ENCODE assay signal across 8 cellular contexts in genomic region chr9:97632992-97633858, GRCh38. TPM values are rescaled to one million over a fixed set of nuclear protein-coding genes. Genes with fewer than 3 reads are reported as not detected.
A peak's percentile ranks its signal among the peaks of the same experiment; 100 is the strongest.
DNase-seq lines count a peak whose midpoint lies in the region; ATAC-seq and TF ChIP-seq lines count a peak whose summit lies in the region.

A gene with protein sequence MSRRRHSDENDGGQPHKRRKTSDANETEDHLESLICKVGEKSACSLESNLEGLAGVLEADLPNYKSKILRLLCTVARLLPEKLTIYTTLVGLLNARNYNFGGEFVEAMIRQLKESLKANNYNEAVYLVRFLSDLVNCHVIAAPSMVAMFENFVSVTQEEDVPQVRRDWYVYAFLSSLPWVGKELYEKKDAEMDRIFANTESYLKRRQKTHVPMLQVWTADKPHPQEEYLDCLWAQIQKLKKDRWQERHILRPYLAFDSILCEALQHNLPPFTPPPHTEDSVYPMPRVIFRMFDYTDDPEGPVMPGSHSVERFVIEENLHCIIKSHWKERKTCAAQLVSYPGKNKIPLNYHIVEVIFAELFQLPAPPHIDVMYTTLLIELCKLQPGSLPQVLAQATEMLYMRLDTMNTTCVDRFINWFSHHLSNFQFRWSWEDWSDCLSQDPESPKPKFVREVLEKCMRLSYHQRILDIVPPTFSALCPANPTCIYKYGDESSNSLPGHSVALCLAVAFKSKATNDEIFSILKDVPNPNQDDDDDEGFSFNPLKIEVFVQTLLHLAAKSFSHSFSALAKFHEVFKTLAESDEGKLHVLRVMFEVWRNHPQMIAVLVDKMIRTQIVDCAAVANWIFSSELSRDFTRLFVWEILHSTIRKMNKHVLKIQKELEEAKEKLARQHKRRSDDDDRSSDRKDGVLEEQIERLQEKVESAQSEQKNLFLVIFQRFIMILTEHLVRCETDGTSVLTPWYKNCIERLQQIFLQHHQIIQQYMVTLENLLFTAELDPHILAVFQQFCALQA (plus strand): TSS chr9:97633821. CDS start chr9:97633882, 61 bp downstream.
TSS of gene TSTD2 (minus strand) at chr9:97633368. CDS start at chr9:97627562, 5,806 bp downstream.

- ATAC-seq in activated T-helper 17 cell treated with anti-CD3 and anti-CD28 coated beads, Interleukin-2, amount 50 U/mL, for 72 hours (replicated peaks), result peak; percentile 86
- ATAC-seq in natural killer cell, result peak; percentile 84 to 96 (median 89)

- no peaks in the 10 kb centered on the region for H3K27me3 Mint-ChIP-seq in activated T-helper 17 cell treated with anti-CD3 and anti-CD28 coated beads, Interleukin-2, amount 50 U/mL, for 72 hours
- no peaks in the 10 kb centered on the region for H3K27me3 Mint-ChIP-seq in natural killer cell (ENCODE audit: low read depth in 2 of 2)

- peak within 1 kb of the TSS; percentile 92 for H3K4me3 Mint-ChIP-seq in activated T-helper 17 cell treated with anti-CD3 and anti-CD28 coated beads, Interleukin-2, amount 50 U/mL, for 72 hours
- peak within 1 kb of the TSS; percentile 94 for H3K4me3 Mint-ChIP-seq in natural killer cell

- TF ChIP-seq CTCF in LNCaP clone FGC (IDR thresholded peaks at IDR 0.05; ENCODE audit: control insufficient read depth, extremely low read depth, insufficient read depth) (0 out of 2 replicates have a peak, but pooled peaks have one; percentile 7), RWPE1 (conservative IDR thresholded peaks at IDR 0.05; ENCODE audit: low read depth) (no peak), fibroblast of mammary gland (conservative IDR thresholded peaks at IDR 0.05; ENCODE audit: control insufficient read depth, insufficient read depth, low read depth, low read length) (no peak), natural killer cell (IDR thresholded peaks at IDR 0.05) (no peak)

- DNase-seq in Daoy (ENCODE audit: low read depth) (peak; percentile 99), GOT3 (lab: John Stamatoyannopoulos, UW) (peak; percentile 74), LNCaP clone FGC (ENCODE audit: low read depth) (peak; percentile 89), RWPE1 (ENCODE audit: low spot score) (peak; percentile 99), fibroblast of mammary gland (ENCODE audit: low read depth) (peak; percentile 95), natural killer cell (peak; percentile 93)
- DNase-seq in stimulated activated naive CD4-positive, alpha-beta T cell treated with Interleukin-2 at 50 U/mL for 16 hours (lab: John Stamatoyannopoulos, UW), result peak; percentile 97

- intact Hi-C loops in natural killer cell (cut with micrococcal nuclease), result loop anchor here (1.0 to 2.0 kb wide), 2 partner anchors 63 to 290 kb away; partner anchors contain the start of gene TRMO

- peaks cover 20% of the 10 kb centered on the region for H3K4me1 Mint-ChIP-seq in activated T-helper 17 cell treated with anti-CD3 and anti-CD28 coated beads, Interleukin-2, amount 50 U/mL, for 72 hours
- H3K4me1 Mint-ChIP-seq in natural killer cell, result peaks cover 45 to 65% of the 10 kb centered on the region in 2 donors

- peak within 1 kb of the TSS; percentile 98 for H3K27ac Mint-ChIP-seq in activated T-helper 17 cell treated with anti-CD3 and anti-CD28 coated beads, Interleukin-2, amount 50 U/mL, for 72 hours
- H3K27ac Mint-ChIP-seq in natural killer cell, result peak within 1 kb of the TSS; percentile 96 to 100

- peak within 1 kb of the TSS; percentile 96 for H3K4me3 ChIP-seq in LNCaP clone FGC (ENCODE audit: low read depth, low read length)
- H3K4me3 ChIP-seq in fibroblast of mammary gland (ENCODE audit: control insufficient read depth, low read depth, low read length), result peak within 1 kb of the TSS; percentile 93

- H3K9me3 Mint-ChIP-seq in activated T-helper 17 cell treated with anti-CD3 and anti-CD28 coated beads, Interleukin-2, amount 50 U/mL, for 72 hours, result no peaks in the 10 kb centered on the region
- no peaks in the 10 kb centered on the region for H3K9me3 Mint-ChIP-seq in natural killer cell

- POLR2A ChIA-PET in RWPE1 (lab: Yijun Ruan, JAX; ENCODE audit: low non-redundant PET), result interaction anchor here (0.5 to 2.0 kb wide), 9 partner anchors 10 to 778 kb away, joined by 3 to 7 read pairs (median 3); no protein-coding TSS in a partner anchor

- CTCF ChIA-PET in RWPE1 (lab: Yijun Ruan, JAX), result interaction anchor here (0.6 to 1.3 kb wide), 6 partner anchors 7 to 346 kb away, joined by 3 to 7 read pairs (median 4); no protein-coding TSS in a partner anchor

- peaks cover 44% of the 10 kb centered on the region for H3K36me3 Mint-ChIP-seq in activated T-helper 17 cell treated with anti-CD3 and anti-CD28 coated beads, Interleukin-2, amount 50 U/mL, for 72 hours (ENCODE audit: low read depth)
- no peaks in the 10 kb centered on the region for H3K36me3 Mint-ChIP-seq in natural killer cell

- H3K27ac ChIP-seq in RWPE1, result peak within 1 kb of the TSS; percentile 100

RNA-seq across cellular contexts. Expression of the first gene that starts in this region (rescaled TPM):
- 83.8 and 87.5 TPM in 2 replicates for total RNA-seq in Daoy (2014; rRNA removed; shearing (Covaris generic))
- total RNA-seq in activated T-helper 17 cell treated with anti-CD3 and anti-CD28 coated beads, Interleukin-2, amount 50 U/mL, for 72 hours, result 10 to 100 TPM; 33.5 to 47.7 TPM
- 10 to 100 TPM; 39.3 to 55.2 (median 51.2) TPM for total RNA-seq in natural killer cell

RNA-seq across cellular contexts. Expression of gene TSTD2, which starts in this region (rescaled TPM):
- total RNA-seq in Daoy (2014; rRNA removed; shearing (Covaris generic)), result 14.4 and 19.0 TPM in 2 replicates
- total RNA-seq in activated T-helper 17 cell treated with anti-CD3 and anti-CD28 coated beads, Interleukin-2, amount 50 U/mL, for 72 hours, result 10 to 100 TPM; 11.6 to 13.5 TPM
- 10 to 100 TPM; 16.2 to 25.7 (median 24.7) TPM for total RNA-seq in natural killer cell

Comparison
In these comparisons a context has a peak if more than half of its experiments do, and no peak if none do; other contexts are left out.
1. Peak in every context shown above with its lines: DNase-seq, ATAC-seq, H3K4me3 ChIP-seq and H3K27ac ChIP-seq.